Comparison of ENCODE assay signal across 1 cellular context in the genomic region with DNA sequence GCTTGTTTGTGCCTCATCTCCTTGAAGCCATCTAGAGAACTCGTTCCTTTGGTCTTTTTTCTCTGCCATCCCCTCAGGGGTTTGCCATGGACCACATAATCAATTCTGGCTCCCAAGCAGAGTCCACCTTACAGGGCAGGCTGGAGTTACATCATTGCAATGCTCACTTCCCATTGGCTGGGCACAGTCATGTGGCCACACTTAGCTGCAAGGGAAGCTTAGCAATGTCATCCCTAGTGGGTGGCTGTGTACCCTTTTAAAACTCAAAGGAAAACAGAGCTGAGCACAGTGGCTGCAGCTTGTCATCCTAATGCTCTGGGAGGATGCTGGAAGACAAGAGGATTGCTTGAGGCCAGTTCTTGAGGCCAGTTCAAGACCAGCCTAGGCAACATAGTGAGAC.
TF ChIP-seq lines count a peak whose summit lies in the region.

No MANE protein-coding gene starts in this region.

TF ChIP-seq in IMR-90, 13 proteins besides CTCF, POLR2A, EP300 and RAD21:
- TF ChIP-seq RCOR1 (IDR thresholded peaks at IDR 0.05; ENCODE audit: insufficient replicate concordance, low read length) = no peak
- TF ChIP-seq, protein P1, sequence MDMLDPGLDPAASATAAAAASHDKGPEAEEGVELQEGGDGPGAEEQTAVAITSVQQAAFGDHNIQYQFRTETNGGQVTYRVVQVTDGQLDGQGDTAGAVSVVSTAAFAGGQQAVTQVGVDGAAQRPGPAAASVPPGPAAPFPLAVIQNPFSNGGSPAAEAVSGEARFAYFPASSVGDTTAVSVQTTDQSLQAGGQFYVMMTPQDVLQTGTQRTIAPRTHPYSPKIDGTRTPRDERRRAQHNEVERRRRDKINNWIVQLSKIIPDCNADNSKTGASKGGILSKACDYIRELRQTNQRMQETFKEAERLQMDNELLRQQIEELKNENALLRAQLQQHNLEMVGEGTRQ (IDR thresholded peaks at IDR 0.05; ENCODE audit: low read depth, low read length) = peak; percentile 48; the same call in 1 of the 2 replicates
